Comparison of ENCODE assay signal across 13 cellular contexts in the genomic region with DNA sequence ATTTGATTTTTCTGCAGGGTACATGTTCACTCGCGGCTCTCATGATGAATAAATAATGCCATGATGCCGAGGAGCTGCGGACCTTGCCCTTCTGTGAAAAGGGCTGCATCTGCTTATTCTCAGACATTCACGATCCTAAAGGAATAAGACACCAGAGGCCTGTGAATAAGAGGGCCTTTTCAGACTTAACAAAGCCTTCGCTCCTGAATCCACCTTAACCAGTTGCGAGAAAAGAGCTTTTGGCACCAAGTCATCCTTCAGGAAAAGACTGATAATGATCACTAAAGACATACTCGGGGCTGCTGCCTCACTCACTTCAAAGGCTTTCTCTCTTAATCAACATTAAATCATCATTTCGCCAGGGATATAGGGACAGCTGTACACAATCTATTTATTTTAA.
DNase-seq lines count a peak whose midpoint lies in the region; ATAC-seq, FAIRE-seq and TF ChIP-seq lines count a peak whose summit lies in the region.
"Had no signal": no experiment of that assay in that cellular context is flagged by ENCODE, and none has a peak within 500 bp of the region (broad histone marks: within the 10 kb centered on the region; RNA-seq: fewer than 3 reads in every experiment).

No MANE protein-coding gene starts in this region.

- no peaks in the 10 kb centered on the region for H3K9me3 Mint-ChIP-seq in WTC11

- ATAC-seq in HG03520 (IDR thresholded peaks at IDR 0.05; ENCODE audit: unreplicated experiment) (peak; percentile 11), WTC11 (peak; percentile 67)
- ATAC-seq: HepG2 had no signal

- no peak for TF ChIP-seq POLR2A in GM12892 (IDR thresholded peaks at IDR 0.05; ENCODE audit: low read depth, low read length)

- H3K27me3 Mint-ChIP-seq in WTC11 (ENCODE audit: low read depth), result no peaks in the 10 kb centered on the region

- peaks cover 18% of the 10 kb centered on the region for H3K4me1 Mint-ChIP-seq in WTC11

- no peak for DNase-seq in WTC11 (ENCODE audit: low spot score)
- DNase-seq in islet precursor cell, result peak; percentile 83
- peak; percentile 28 for DNase-seq in superior temporal gyrus (ENCODE audit: extremely low spot score)
- no peak for DNase-seq in NCI-H1436 treated with DMSO at 0.1 percent for 48 hours (lab: John Stamatoyannopoulos, UW)
- DNase-seq in GM12892 (ENCODE audit: insufficient read length), result no peak
- no peak for DNase-seq in NCI-H2081 treated with DMSO at 0.1 percent for 48 hours (lab: John Stamatoyannopoulos, UW)
- no peak for DNase-seq in activated CD4-positive, alpha-beta T cell treated with anti-CD3 and anti-CD28 coated beads for 48 hours
- DNase-seq: activated gamma-delta T cell treated with Interleukin-2 at 50 U/mL for 16 hours; DMS79; NCI-H510A; stimulated activated CD4-positive, alpha-beta T cell treated with anti-CD3 and anti-CD28 coated beads, Interleukin-1b, Interleukin-23, amount 100 ng/mL, for 48 hours had no signal

- POLR2A ChIA-PET in WTC11 (lab: Charles Lee), result no interaction called here

- no peaks in the 10 kb centered on the region for H3K36me3 Mint-ChIP-seq in WTC11

- CTCF ChIA-PET in WTC11 (lab: Charles Lee), result no interaction called here

- peak overlapping the region; percentile 31; the same call in 1 of the 2 replicates for H3K4me3 Mint-ChIP-seq in WTC11

- TF ChIP-seq CTCF in WTC11 (IDR thresholded peaks at IDR 0.05), result no peak

- no peak for FAIRE-seq in GM12892 (lab: Jason Lieb, UNC)
- FAIRE-seq: HepG2 had no signal

- H3K27ac Mint-ChIP-seq in WTC11, result peak overlapping the region; percentile 42; the same call in 1 of the 2 replicates

TF ChIP-seq in WTC11, 78 proteins besides CTCF, POLR2A, EP300 and RAD21:
- TF ChIP-seq CREB1 (CRISPR knock-in tag; IDR thresholded peaks at IDR 0.05), result no peak
- no peak for TF ChIP-seq NFYB (CRISPR knock-in tag; conservative IDR thresholded peaks at IDR 0.05; ENCODE audit: low read depth)
- no peak for TF ChIP-seq JAZF1 (CRISPR knock-in tag; IDR thresholded peaks at IDR 0.05)
- TF ChIP-seq GTF2I (CRISPR knock-in tag; conservative IDR thresholded peaks at IDR 0.05), result no peak
- TF ChIP-seq, protein P1, sequence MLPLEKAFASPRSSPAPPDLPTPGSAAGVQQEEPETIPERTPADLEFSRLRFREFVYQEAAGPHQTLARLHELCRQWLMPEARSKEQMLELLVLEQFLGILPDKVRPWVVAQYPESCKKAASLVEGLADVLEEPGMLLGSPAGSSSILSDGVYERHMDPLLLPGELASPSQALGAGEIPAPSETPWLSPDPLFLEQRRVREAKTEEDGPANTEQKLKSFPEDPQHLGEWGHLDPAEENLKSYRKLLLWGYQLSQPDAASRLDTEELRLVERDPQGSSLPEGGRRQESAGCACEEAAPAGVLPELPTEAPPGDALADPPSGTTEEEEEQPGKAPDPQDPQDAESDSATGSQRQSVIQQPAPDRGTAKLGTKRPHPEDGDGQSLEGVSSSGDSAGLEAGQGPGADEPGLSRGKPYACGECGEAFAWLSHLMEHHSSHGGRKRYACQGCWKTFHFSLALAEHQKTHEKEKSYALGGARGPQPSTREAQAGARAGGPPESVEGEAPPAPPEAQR (CRISPR knock-in tag; IDR thresholded peaks at IDR 0.05), result no peak
- no peak for TF ChIP-seq ETV6 (CRISPR knock-in tag; IDR thresholded peaks at IDR 0.05)
- TF ChIP-seq GABPB1 (CRISPR knock-in tag; IDR thresholded peaks at IDR 0.05), result no peak
- no peak for TF ChIP-seq OVOL2 (CRISPR knock-in tag; IDR thresholded peaks at IDR 0.05; ENCODE audit: borderline replicate concordance)
- TF ChIP-seq, protein P2, sequence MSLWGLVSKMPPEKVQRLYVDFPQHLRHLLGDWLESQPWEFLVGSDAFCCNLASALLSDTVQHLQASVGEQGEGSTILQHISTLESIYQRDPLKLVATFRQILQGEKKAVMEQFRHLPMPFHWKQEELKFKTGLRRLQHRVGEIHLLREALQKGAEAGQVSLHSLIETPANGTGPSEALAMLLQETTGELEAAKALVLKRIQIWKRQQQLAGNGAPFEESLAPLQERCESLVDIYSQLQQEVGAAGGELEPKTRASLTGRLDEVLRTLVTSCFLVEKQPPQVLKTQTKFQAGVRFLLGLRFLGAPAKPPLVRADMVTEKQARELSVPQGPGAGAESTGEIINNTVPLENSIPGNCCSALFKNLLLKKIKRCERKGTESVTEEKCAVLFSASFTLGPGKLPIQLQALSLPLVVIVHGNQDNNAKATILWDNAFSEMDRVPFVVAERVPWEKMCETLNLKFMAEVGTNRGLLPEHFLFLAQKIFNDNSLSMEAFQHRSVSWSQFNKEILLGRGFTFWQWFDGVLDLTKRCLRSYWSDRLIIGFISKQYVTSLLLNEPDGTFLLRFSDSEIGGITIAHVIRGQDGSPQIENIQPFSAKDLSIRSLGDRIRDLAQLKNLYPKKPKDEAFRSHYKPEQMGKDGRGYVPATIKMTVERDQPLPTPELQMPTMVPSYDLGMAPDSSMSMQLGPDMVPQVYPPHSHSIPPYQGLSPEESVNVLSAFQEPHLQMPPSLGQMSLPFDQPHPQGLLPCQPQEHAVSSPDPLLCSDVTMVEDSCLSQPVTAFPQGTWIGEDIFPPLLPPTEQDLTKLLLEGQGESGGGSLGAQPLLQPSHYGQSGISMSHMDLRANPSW (CRISPR knock-in tag; conservative IDR thresholded peaks at IDR 0.05; ENCODE audit: low read depth), result no peak
- TF ChIP-seq PRRX2 (CRISPR knock-in tag; IDR thresholded peaks at IDR 0.05), result no peak
- TF ChIP-seq, protein P3, sequence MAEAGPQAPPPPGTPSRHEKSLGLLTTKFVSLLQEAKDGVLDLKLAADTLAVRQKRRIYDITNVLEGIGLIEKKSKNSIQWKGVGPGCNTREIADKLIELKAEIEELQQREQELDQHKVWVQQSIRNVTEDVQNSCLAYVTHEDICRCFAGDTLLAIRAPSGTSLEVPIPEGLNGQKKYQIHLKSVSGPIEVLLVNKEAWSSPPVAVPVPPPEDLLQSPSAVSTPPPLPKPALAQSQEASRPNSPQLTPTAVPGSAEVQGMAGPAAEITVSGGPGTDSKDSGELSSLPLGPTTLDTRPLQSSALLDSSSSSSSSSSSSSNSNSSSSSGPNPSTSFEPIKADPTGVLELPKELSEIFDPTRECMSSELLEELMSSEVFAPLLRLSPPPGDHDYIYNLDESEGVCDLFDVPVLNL (CRISPR knock-in tag; IDR thresholded peaks at IDR 0.05; ENCODE audit: borderline replicate concordance, low read depth), result no peak
- no peak for TF ChIP-seq FOXK1 (CRISPR knock-in tag; IDR thresholded peaks at IDR 0.05)
- TF ChIP-seq NR3C1 (CRISPR knock-in tag; conservative IDR thresholded peaks at IDR 0.05; ENCODE audit: low read depth), result no peak
- TF ChIP-seq, protein P4, sequence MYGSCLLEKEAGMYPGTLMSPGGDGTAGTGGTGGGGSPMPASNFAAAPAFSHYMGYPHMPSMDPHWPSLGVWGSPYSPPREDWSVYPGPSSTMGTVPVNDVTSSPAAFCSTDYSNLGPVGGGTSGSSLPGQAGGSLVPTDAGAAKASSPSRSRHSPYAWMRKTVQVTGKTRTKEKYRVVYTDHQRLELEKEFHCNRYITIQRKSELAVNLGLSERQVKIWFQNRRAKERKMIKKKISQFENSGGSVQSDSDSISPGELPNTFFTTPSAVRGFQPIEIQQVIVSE (CRISPR knock-in tag; IDR thresholded peaks at IDR 0.05; ENCODE audit: borderline replicate concordance), result no peak
- no peak for TF ChIP-seq NFATC4 (CRISPR knock-in tag; IDR thresholded peaks at IDR 0.05)
- TF ChIP-seq ZNF317 (CRISPR knock-in tag; IDR thresholded peaks at IDR 0.05; ENCODE audit: borderline replicate concordance, low read depth), result no peak
- TF ChIP-seq, protein P5, sequence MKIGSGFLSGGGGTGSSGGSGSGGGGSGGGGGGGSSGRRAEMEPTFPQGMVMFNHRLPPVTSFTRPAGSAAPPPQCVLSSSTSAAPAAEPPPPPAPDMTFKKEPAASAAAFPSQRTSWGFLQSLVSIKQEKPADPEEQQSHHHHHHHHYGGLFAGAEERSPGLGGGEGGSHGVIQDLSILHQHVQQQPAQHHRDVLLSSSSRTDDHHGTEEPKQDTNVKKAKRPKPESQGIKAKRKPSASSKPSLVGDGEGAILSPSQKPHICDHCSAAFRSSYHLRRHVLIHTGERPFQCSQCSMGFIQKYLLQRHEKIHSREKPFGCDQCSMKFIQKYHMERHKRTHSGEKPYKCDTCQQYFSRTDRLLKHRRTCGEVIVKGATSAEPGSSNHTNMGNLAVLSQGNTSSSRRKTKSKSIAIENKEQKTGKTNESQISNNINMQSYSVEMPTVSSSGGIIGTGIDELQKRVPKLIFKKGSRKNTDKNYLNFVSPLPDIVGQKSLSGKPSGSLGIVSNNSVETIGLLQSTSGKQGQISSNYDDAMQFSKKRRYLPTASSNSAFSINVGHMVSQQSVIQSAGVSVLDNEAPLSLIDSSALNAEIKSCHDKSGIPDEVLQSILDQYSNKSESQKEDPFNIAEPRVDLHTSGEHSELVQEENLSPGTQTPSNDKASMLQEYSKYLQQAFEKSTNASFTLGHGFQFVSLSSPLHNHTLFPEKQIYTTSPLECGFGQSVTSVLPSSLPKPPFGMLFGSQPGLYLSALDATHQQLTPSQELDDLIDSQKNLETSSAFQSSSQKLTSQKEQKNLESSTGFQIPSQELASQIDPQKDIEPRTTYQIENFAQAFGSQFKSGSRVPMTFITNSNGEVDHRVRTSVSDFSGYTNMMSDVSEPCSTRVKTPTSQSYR (CRISPR knock-in tag; IDR thresholded peaks at IDR 0.05), result no peak

Comparison
In these comparisons a context has a peak if more than half of its experiments do, and no peak if none do; other contexts are left out.
1. DNase-seq: peak in islet precursor cell (single experiment) and superior temporal gyrus (single experiment); none in WTC11 (single experiment), NCI-H1436 treated with DMSO at 0.1 percent for 48 hours (single experiment), GM12892 (single experiment), NCI-H2081 treated with DMSO at 0.1 percent for 48 hours (single experiment) and activated CD4-positive, alpha-beta T cell treated with anti-CD3 and anti-CD28 coated beads for 48 hours (single experiment).